In the genomic region with DNA sequence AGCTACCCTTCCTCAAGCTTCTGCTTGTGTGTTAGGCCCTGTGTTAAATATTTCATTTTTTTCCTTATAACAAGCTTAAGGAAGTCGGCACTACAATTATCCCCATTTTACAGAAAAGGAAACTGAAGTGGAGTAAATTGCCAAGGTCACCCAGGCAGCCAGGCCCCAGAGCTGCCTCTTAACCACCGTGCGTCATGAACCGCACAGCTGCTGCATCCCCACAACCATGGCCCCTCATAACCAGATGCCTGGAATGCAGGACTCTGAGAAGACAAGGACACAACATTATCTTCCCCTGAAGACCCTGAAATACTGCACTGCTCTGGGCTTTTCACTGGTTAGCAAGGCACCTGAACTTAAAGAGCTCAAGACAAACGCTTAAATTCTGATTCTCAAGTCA, we compare ENCODE assay signal across 1 cellular context.
TF ChIP-seq lines count a peak whose summit lies in the region.

No MANE protein-coding gene starts in this region.

TF ChIP-seq in HepG2, 621 proteins besides CTCF, POLR2A, EP300 and RAD21:
- TF ChIP-seq, protein P1, sequence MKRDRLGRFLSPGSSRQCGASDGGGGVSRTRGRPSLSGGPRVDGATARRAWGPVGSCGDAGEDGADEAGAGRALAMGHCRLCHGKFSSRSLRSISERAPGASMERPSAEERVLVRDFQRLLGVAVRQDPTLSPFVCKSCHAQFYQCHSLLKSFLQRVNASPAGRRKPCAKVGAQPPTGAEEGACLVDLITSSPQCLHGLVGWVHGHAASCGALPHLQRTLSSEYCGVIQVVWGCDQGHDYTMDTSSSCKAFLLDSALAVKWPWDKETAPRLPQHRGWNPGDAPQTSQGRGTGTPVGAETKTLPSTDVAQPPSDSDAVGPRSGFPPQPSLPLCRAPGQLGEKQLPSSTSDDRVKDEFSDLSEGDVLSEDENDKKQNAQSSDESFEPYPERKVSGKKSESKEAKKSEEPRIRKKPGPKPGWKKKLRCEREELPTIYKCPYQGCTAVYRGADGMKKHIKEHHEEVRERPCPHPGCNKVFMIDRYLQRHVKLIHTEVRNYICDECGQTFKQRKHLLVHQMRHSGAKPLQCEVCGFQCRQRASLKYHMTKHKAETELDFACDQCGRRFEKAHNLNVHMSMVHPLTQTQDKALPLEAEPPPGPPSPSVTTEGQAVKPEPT (CRISPR knock-in tag; IDR thresholded peaks at IDR 0.05; ENCODE audit: low read depth), result no peak
- TF ChIP-seq ZNF629 (CRISPR knock-in tag; conservative IDR thresholded peaks at IDR 0.05), result peak; percentile 48
TF ChIP-seq in HepG2: peak in this region for 1.
